Comparison of ENCODE assay signal across 12 cellular contexts in the genomic region with DNA sequence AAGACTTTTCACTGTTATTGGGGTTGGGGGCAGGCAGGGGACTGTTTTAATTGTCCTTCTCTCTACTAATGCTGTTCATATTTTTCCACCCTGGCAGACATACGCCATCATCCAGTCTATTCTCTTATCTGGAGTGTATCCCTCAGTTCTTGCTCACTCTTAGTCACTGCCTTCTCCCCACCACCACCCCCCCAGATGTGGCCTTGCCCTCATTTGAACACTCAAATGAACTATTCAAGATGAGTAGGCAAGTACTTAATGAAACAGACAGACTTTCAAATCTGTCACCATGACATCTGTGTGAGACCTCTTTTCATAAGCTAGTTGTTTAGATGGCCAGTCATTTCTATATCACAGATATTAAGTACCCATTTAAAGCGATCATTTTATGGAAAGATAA. TPM values are rescaled to one million over a fixed set of nuclear protein-coding genes. Genes with fewer than 3 reads are reported as not detected.
A peak's percentile ranks its signal among the peaks of the same experiment; 100 is the strongest.
DNase-seq lines count a peak whose midpoint lies in the region; ATAC-seq and TF ChIP-seq lines count a peak whose summit lies in the region.
"Had no signal": no experiment of that assay in that cellular context is flagged by ENCODE, and none has a peak within 500 bp of the region (broad histone marks: within the 10 kb centered on the region; RNA-seq: fewer than 3 reads in every experiment).

No MANE protein-coding gene starts in this region.

- H3K36me3 Mint-ChIP-seq in CD4-positive, alpha-beta memory T cell = peaks cover 3 to 10% of the 10 kb centered on the region in 2 donors
- H3K36me3 Mint-ChIP-seq in HFFc6 (ENCODE audit: low read depth) = peaks cover 7% of the 10 kb centered on the region
- H3K36me3 Mint-ChIP-seq in activated naive CD8-positive, alpha-beta T cell = peaks cover 15% of the 10 kb centered on the region
- H3K36me3 Mint-ChIP-seq in progenitor cell of endocrine pancreas (ENCODE audit: insufficient read depth) = peaks cover 13% of the 10 kb centered on the region

- no peaks in the 10 kb centered on the region for H3K27me3 Mint-ChIP-seq in CD4-positive, alpha-beta memory T cell
- H3K27me3 Mint-ChIP-seq in HFFc6 (ENCODE audit: insufficient read depth) (no peaks in the 10 kb centered on the region), progenitor cell of endocrine pancreas (no peaks in the 10 kb centered on the region)
- H3K27me3 Mint-ChIP-seq in activated naive CD8-positive, alpha-beta T cell = no peaks in the 10 kb centered on the region

- no peak overlapping the region for H3K4me3 ChIP-seq in CD4-positive, alpha-beta memory T cell (ENCODE audit: low read length in 2 of 2)
- H3K4me3 ChIP-seq: prostate gland had no signal

- peak overlapping the region in 1 of 8 donors; percentile 48 for H3K4me3 Mint-ChIP-seq in CD4-positive, alpha-beta memory T cell
- peak overlapping the region; percentile 33 for H3K4me3 Mint-ChIP-seq in HFFc6
- H3K4me3 Mint-ChIP-seq in activated naive CD8-positive, alpha-beta T cell = peak overlapping the region; percentile 59
- H3K4me3 Mint-ChIP-seq in progenitor cell of endocrine pancreas (ENCODE audit: low read depth) = no peak overlapping the region

- peaks cover 29 to 65% (median 48%) of the 10 kb centered on the region in 4 donors for H3K4me1 Mint-ChIP-seq in CD4-positive, alpha-beta memory T cell
- H3K4me1 Mint-ChIP-seq in HFFc6 (ENCODE audit: low read depth) = peaks cover 44% of the 10 kb centered on the region
- peaks cover 60% of the 10 kb centered on the region for H3K4me1 Mint-ChIP-seq in activated naive CD8-positive, alpha-beta T cell (ENCODE audit: low read depth)
- peaks cover 23% of the 10 kb centered on the region for H3K4me1 Mint-ChIP-seq in progenitor cell of endocrine pancreas (ENCODE audit: low read depth)

- TF ChIP-seq CTCF in HFFc6 (IDR thresholded peaks at IDR 0.05) (no peak), progenitor cell of endocrine pancreas (IDR thresholded peaks at IDR 0.05; ENCODE audit: unreplicated experiment) (no peak)

- CTCF ChIA-PET in CD4-positive, alpha-beta memory T cell (lab: Charles Lee; ENCODE audit: partially characterized antibody) = interaction anchor here (0.9 to 1.9 kb wide), 2 partner anchors 9 to 290 kb away, joined by 3 to 9 read pairs; no protein-coding TSS in a partner anchor

- peaks cover 38% of the 10 kb centered on the region for H3K4me1 ChIP-seq in CD4-positive, alpha-beta memory T cell (ENCODE audit: insufficient read depth, low read length)

- POLR2A ChIA-PET in CD4-positive, alpha-beta memory T cell (lab: Charles Lee; ENCODE audit: partially characterized antibody) = no interaction called here

- DNase-seq in CD4-positive, alpha-beta memory T cell = no peak
- DNase-seq in HFFc6 = peak; percentile 50
- no peak for DNase-seq in progenitor cell of endocrine pancreas (ENCODE audit: low spot score, unreplicated experiment)
- DNase-seq in head of caudate nucleus = no peak
- no peak for DNase-seq in NK-92 treated with Interleukin-12 subunit alpha and Interleukin-12 subunit beta, amount 100 ng/mL, for 24 hours (lab: John Stamatoyannopoulos, UW)
- no peak for DNase-seq in DMS79 (lab: John Stamatoyannopoulos, UW)
- DNase-seq: DMS153, NCI-H446 had no signal

- no peak overlapping the region for H3K27ac ChIP-seq in CD4-positive, alpha-beta memory T cell (ENCODE audit: low read depth, low read length)
- H3K27ac ChIP-seq: HL-60, prostate gland had no signal

- no peaks in the 10 kb centered on the region for H3K27me3 ChIP-seq in CD4-positive, alpha-beta memory T cell (ENCODE audit: insufficient read depth, low read length)

- H3K9me3 Mint-ChIP-seq in CD4-positive, alpha-beta memory T cell = no peaks in the 10 kb centered on the region
- H3K9me3 Mint-ChIP-seq in HFFc6 (no peaks in the 10 kb centered on the region), progenitor cell of endocrine pancreas (ENCODE audit: low read depth) (no peaks in the 10 kb centered on the region)
- no peaks in the 10 kb centered on the region for H3K9me3 Mint-ChIP-seq in activated naive CD8-positive, alpha-beta T cell (ENCODE audit: low read depth)

- peak overlapping the region in 4 of 7 donors; percentile 43 to 72 (median 52) for H3K27ac Mint-ChIP-seq in CD4-positive, alpha-beta memory T cell
- peak overlapping the region; percentile 79 for H3K27ac Mint-ChIP-seq in HFFc6
- peak overlapping the region; percentile 92 for H3K27ac Mint-ChIP-seq in activated naive CD8-positive, alpha-beta T cell
- H3K27ac Mint-ChIP-seq in progenitor cell of endocrine pancreas = peak overlapping the region; percentile 23

- no peaks in the 10 kb centered on the region for H3K9me3 ChIP-seq in CD4-positive, alpha-beta memory T cell (ENCODE audit: control insufficient read depth in 1 of 2, low read length in 2 of 2)
- H3K9me3 ChIP-seq: prostate gland had no signal

- ATAC-seq in HG03108 (IDR thresholded peaks at IDR 0.05; ENCODE audit: unreplicated experiment) = no peak

- intact Hi-C loops in CD4-positive, alpha-beta memory T cell (cut with micrococcal nuclease) = no loop called here
- intact Hi-C loops in head of caudate nucleus (cut with DNase I) = no loop called here

- no peaks in the 10 kb centered on the region for H3K36me3 ChIP-seq in CD4-positive, alpha-beta memory T cell (ENCODE audit: insufficient read depth, low read length)
- H3K36me3 ChIP-seq: prostate gland had no signal

RNA-seq across cellular contexts. Expression of gene NUDT4, which starts 10.1 kb away (rescaled TPM):
- total RNA-seq in CD4-positive, alpha-beta memory T cell = 10 to 100 TPM; 41.8 to 45.2 TPM
- polyA plus RNA-seq in CD4-positive, alpha-beta memory T cell = 10 to 100 TPM; 39.3 to 49.6 TPM
- total RNA-seq in HFFc6 (2021; fragmentation: NEBNext Ultra II Directional; extraction: Animal tissue kit (Norgen Biotek cat#: 25700)) = 10 to 100 TPM; 46.4 to 62.6 (median 51.6) TPM
- 66.3 and 68.8 TPM in 2 replicates for total RNA-seq in progenitor cell of endocrine pancreas

RNA-seq across cellular contexts. Expression of gene UBE2N, which starts 54.0 kb away (rescaled TPM):
- 10 to 100 TPM; 71.2 to 72.8 TPM for total RNA-seq in CD4-positive, alpha-beta memory T cell
- polyA plus RNA-seq in CD4-positive, alpha-beta memory T cell = 100 to 1,000 TPM; 199 to 227 TPM
- total RNA-seq in HFFc6 (2021; fragmentation: NEBNext Ultra II Directional; extraction: Animal tissue kit (Norgen Biotek cat#: 25700)) = 100 to 1,000 TPM; 143 to 168 (median 157) TPM
- total RNA-seq in progenitor cell of endocrine pancreas = 129 TPM in 2 replicates

Comparison
In these comparisons a context has a peak if more than half of its experiments do, and no peak if none do; other contexts are left out.
1. H3K27ac Mint-ChIP-seq: peak in every context shown above with its lines; median percentile 92 in activated naive CD8-positive, alpha-beta T cell; 79 in HFFc6; 52 in CD4-positive, alpha-beta memory T cell; 23 in progenitor cell of endocrine pancreas.